Comparison of ENCODE assay signal across 1 cellular context in the genomic region with DNA sequence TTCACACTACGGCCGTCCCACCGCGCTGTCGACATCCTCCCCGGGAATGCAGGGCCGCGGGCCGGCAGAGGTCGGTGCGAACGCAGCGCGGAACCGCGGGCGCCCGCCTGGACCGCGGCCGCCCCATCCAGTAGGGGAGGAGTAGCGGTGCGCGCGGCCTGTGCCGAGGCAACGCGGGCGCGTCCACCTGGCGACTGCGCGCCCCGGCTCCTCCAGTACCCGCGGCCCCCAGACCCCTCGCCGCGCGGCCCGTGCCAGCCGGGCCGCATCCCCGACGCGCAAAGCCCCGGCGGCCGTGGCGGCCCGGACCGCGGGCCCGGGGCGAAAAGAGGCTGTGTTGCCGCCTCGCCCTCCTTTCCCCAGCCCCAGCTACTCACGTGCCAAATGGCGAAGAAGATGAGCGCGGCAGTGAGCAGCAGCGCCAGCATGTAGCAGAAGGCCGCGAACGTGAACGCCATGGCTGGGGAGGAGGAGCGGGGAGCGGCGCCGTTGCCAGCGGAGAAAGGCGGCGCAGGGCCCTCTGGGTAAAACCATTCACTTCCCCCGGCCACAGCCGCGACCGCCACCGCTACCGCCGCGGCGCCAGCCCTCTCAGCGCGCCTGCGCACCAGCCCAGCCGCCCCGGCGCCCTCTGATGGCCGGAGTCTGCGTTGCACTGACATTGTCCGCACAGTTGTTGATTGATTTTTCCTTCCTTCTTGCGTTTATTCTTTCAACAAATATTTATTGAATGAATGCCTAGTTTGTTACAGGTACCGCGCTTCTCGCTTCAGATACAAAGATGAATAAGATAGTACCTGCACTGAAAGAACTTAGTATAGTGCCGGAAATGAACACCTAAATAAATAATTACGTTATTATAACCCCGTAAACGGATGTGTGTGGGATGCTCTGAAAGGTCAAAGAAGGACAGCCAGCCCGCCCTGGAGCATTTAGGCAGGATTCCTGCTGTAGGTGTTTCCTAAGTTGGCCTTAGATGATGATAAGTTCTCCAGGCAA.
TF ChIP-seq lines count a peak whose summit lies in the region.

A gene (minus strand): TSS at position 505 of the 999 bp plus-strand sequence. CDS start 47 bp downstream, at position 458.

TF ChIP-seq in HepG2, 621 proteins besides CTCF, POLR2A, EP300 and RAD21 (continued from another document and continues in another):
- TF ChIP-seq, protein P1, sequence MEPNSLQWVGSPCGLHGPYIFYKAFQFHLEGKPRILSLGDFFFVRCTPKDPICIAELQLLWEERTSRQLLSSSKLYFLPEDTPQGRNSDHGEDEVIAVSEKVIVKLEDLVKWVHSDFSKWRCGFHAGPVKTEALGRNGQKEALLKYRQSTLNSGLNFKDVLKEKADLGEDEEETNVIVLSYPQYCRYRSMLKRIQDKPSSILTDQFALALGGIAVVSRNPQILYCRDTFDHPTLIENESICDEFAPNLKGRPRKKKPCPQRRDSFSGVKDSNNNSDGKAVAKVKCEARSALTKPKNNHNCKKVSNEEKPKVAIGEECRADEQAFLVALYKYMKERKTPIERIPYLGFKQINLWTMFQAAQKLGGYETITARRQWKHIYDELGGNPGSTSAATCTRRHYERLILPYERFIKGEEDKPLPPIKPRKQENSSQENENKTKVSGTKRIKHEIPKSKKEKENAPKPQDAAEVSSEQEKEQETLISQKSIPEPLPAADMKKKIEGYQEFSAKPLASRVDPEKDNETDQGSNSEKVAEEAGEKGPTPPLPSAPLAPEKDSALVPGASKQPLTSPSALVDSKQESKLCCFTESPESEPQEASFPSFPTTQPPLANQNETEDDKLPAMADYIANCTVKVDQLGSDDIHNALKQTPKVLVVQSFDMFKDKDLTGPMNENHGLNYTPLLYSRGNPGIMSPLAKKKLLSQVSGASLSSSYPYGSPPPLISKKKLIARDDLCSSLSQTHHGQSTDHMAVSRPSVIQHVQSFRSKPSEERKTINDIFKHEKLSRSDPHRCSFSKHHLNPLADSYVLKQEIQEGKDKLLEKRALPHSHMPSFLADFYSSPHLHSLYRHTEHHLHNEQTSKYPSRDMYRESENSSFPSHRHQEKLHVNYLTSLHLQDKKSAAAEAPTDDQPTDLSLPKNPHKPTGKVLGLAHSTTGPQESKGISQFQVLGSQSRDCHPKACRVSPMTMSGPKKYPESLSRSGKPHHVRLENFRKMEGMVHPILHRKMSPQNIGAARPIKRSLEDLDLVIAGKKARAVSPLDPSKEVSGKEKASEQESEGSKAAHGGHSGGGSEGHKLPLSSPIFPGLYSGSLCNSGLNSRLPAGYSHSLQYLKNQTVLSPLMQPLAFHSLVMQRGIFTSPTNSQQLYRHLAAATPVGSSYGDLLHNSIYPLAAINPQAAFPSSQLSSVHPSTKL (CRISPR knock-in tag; IDR thresholded peaks at IDR 0.05): peak; percentile 75
- TF ChIP-seq, protein P2, sequence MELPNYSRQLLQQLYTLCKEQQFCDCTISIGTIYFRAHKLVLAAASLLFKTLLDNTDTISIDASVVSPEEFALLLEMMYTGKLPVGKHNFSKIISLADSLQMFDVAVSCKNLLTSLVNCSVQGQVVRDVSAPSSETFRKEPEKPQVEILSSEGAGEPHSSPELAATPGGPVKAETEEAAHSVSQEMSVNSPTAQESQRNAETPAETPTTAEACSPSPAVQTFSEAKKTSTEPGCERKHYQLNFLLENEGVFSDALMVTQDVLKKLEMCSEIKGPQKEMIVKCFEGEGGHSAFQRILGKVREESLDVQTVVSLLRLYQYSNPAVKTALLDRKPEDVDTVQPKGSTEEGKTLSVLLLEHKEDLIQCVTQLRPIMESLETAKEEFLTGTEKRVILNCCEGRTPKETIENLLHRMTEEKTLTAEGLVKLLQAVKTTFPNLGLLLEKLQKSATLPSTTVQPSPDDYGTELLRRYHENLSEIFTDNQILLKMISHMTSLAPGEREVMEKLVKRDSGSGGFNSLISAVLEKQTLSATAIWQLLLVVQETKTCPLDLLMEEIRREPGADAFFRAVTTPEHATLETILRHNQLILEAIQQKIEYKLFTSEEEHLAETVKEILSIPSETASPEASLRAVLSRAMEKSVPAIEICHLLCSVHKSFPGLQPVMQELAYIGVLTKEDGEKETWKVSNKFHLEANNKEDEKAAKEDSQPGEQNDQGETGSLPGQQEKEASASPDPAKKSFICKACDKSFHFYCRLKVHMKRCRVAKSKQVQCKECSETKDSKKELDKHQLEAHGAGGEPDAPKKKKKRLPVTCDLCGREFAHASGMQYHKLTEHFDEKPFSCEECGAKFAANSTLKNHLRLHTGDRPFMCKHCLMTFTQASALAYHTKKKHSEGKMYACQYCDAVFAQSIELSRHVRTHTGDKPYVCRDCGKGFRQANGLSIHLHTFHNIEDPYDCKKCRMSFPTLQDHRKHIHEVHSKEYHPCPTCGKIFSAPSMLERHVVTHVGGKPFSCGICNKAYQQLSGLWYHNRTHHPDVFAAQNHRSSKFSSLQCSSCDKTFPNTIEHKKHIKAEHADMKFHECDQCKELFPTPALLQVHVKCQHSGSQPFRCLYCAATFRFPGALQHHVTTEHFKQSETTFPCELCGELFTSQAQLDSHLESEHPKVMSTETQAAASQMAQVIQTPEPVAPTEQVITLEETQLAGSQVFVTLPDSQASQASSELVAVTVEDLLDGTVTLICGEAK (IDR thresholded peaks at IDR 0.05): no peak
- TF ChIP-seq, protein P2 (CRISPR knock-in tag; IDR thresholded peaks at IDR 0.05): peak; percentile 81; the same call in 1 of the 2 replicates
- TF ChIP-seq, protein P3, sequence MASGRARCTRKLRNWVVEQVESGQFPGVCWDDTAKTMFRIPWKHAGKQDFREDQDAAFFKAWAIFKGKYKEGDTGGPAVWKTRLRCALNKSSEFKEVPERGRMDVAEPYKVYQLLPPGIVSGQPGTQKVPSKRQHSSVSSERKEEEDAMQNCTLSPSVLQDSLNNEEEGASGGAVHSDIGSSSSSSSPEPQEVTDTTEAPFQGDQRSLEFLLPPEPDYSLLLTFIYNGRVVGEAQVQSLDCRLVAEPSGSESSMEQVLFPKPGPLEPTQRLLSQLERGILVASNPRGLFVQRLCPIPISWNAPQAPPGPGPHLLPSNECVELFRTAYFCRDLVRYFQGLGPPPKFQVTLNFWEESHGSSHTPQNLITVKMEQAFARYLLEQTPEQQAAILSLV (CRISPR knock-in tag; IDR thresholded peaks at IDR 0.05; ENCODE audit: borderline replicate concordance): 0 out of 2 replicates have a peak, but pooled peaks have one; percentile 64
- TF ChIP-seq IKZF1 (IDR thresholded peaks at IDR 0.05) (no peak), FOXP1 (IDR thresholded peaks at IDR 0.05) (no peak), FOXP1 (CRISPR knock-in tag; IDR thresholded peaks at IDR 0.05) (no peak; the same call in 1 of the 2 replicates), PTBP1 (IDR thresholded peaks at IDR 0.05; ENCODE audit: low read depth, low read length, poor library complexity, severe bottlenecking) (no peak), ZNF33A (CRISPR knock-in tag; IDR thresholded peaks at IDR 0.05; ENCODE audit: borderline replicate concordance) (no peak), ZNF460 (CRISPR knock-in tag; IDR thresholded peaks at IDR 0.05; ENCODE audit: borderline replicate concordance) (peak; percentile 14; the same call in 1 of the 2 replicates), HMG20B (CRISPR knock-in tag; conservative IDR thresholded peaks at IDR 0.05) (no peak), ZFX (CRISPR knock-in tag; IDR thresholded peaks at IDR 0.05; ENCODE audit: low read depth) (peak; percentile 97), FOXC1 (CRISPR knock-in tag; IDR thresholded peaks at IDR 0.05; ENCODE audit: borderline replicate concordance) (peak; percentile 70; the same call in 1 of the 2 replicates), NR2F2 (IDR thresholded peaks at IDR 0.05; ENCODE audit: borderline replicate concordance, low read depth) (no peak; the same call in 1 of the 2 replicates), ATAD3A (CRISPR knock-in tag; IDR thresholded peaks at IDR 0.05) (no peak), JDP2 (CRISPR knock-in tag; IDR thresholded peaks at IDR 0.05; ENCODE audit: borderline replicate concordance) (peak; percentile 37; the same call in 1 of the 2 replicates), ZSCAN12 (CRISPR knock-in tag; IDR thresholded peaks at IDR 0.05) (0 out of 2 replicates have a peak, but pooled peaks have one; percentile 37), POGZ (CRISPR knock-in tag; IDR thresholded peaks at IDR 0.05) (0 out of 2 replicates have a peak, but pooled peaks have one; percentile 46), NFKB2 (CRISPR knock-in tag; IDR thresholded peaks at IDR 0.05; ENCODE audit: borderline replicate concordance) (peak; percentile 80; the same call in 1 of the 2 replicates), TCF7L2 (IDR thresholded peaks at IDR 0.05; ENCODE audit: low read depth, low read length) (no peak), HNRNPH1 (optimal IDR thresholded peaks at IDR 0.05; ENCODE audit: low read depth, low read length) (no peak), SNRNP70 (IDR thresholded peaks at IDR 0.05; ENCODE audit: low read depth, low read length) (no peak)
- TF ChIP-seq, protein P4, sequence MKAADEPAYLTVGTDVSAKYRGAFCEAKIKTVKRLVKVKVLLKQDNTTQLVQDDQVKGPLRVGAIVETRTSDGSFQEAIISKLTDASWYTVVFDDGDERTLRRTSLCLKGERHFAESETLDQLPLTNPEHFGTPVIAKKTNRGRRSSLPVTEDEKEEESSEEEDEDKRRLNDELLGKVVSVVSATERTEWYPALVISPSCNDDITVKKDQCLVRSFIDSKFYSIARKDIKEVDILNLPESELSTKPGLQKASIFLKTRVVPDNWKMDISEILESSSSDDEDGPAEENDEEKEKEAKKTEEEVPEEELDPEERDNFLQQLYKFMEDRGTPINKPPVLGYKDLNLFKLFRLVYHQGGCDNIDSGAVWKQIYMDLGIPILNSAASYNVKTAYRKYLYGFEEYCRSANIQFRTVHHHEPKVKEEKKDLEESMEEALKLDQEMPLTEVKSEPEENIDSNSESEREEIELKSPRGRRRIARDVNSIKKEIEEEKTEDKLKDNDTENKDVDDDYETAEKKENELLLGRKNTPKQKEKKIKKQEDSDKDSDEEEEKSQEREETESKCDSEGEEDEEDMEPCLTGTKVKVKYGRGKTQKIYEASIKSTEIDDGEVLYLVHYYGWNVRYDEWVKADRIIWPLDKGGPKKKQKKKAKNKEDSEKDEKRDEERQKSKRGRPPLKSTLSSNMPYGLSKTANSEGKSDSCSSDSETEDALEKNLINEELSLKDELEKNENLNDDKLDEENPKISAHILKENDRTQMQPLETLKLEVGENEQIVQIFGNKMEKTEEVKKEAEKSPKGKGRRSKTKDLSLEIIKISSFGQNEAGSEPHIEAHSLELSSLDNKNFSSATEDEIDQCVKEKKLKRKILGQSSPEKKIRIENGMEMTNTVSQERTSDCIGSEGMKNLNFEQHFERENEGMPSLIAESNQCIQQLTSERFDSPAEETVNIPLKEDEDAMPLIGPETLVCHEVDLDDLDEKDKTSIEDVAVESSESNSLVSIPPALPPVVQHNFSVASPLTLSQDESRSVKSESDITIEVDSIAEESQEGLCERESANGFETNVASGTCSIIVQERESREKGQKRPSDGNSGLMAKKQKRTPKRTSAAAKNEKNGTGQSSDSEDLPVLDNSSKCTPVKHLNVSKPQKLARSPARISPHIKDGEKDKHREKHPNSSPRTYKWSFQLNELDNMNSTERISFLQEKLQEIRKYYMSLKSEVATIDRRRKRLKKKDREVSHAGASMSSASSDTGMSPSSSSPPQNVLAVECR (CRISPR knock-in tag; IDR thresholded peaks at IDR 0.05; ENCODE audit: borderline replicate concordance): peak; percentile 84
- TF ChIP-seq, protein P5, sequence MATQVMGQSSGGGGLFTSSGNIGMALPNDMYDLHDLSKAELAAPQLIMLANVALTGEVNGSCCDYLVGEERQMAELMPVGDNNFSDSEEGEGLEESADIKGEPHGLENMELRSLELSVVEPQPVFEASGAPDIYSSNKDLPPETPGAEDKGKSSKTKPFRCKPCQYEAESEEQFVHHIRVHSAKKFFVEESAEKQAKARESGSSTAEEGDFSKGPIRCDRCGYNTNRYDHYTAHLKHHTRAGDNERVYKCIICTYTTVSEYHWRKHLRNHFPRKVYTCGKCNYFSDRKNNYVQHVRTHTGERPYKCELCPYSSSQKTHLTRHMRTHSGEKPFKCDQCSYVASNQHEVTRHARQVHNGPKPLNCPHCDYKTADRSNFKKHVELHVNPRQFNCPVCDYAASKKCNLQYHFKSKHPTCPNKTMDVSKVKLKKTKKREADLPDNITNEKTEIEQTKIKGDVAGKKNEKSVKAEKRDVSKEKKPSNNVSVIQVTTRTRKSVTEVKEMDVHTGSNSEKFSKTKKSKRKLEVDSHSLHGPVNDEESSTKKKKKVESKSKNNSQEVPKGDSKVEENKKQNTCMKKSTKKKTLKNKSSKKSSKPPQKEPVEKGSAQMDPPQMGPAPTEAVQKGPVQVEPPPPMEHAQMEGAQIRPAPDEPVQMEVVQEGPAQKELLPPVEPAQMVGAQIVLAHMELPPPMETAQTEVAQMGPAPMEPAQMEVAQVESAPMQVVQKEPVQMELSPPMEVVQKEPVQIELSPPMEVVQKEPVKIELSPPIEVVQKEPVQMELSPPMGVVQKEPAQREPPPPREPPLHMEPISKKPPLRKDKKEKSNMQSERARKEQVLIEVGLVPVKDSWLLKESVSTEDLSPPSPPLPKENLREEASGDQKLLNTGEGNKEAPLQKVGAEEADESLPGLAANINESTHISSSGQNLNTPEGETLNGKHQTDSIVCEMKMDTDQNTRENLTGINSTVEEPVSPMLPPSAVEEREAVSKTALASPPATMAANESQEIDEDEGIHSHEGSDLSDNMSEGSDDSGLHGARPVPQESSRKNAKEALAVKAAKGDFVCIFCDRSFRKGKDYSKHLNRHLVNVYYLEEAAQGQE (IDR thresholded peaks at IDR 0.05; ENCODE audit: borderline replicate concordance in 1 of 2, low read depth in 1 of 2, low read length in 2 of 2): peak in 1 of 2 experiments; percentile 25; a peak in 1 of 4 replicates
